ENCODE assay signal across 8 cellular contexts in genomic region chr13:99085139-99085845, GRCh38.
DNase-seq lines count a peak whose midpoint lies in the region; ATAC-seq lines count a peak whose summit lies in the region.

No MANE protein-coding gene starts in this region.

- peaks cover 21% of the 10 kb centered on the region for H3K36me3 Mint-ChIP-seq in activated naive CD4-positive, alpha-beta T cell treated with anti-CD3 and anti-CD28 coated beads, Interleukin-2, amount 10 ng/mL, durations not matched to agents 7 days and 5 days
- peaks cover 21% of the 10 kb centered on the region for H3K36me3 Mint-ChIP-seq in stimulated activated effector memory CD8-positive, alpha-beta T cell treated with anti-CD3 and anti-CD28 coated beads, Interleukin-12 subunit alpha, Interleukin-12 subunit beta, amount 100 ng/mL, for 72 hours

- no peaks in the 10 kb centered on the region for H3K9me3 Mint-ChIP-seq in activated naive CD4-positive, alpha-beta T cell treated with anti-CD3 and anti-CD28 coated beads, Interleukin-2, amount 10 ng/mL, durations not matched to agents 7 days and 5 days
- H3K9me3 Mint-ChIP-seq in stimulated activated effector memory CD8-positive, alpha-beta T cell treated with anti-CD3 and anti-CD28 coated beads, Interleukin-12 subunit alpha, Interleukin-12 subunit beta, amount 100 ng/mL, for 72 hours = no peaks in the 10 kb centered on the region

- DNase-seq in NAMALWA (ENCODE audit: low spot score) (peak; percentile 43), OCI-M1 (lab: John Stamatoyannopoulos, UW) (no peak)
- DNase-seq in activated naive CD4-positive, alpha-beta T cell treated with anti-CD3 and anti-CD28 coated beads, Interleukin-2, amount 10 ng/mL, durations not matched to agents 7 days and 5 days = peak; percentile 33
- peak in 1 of 2 donors; percentile 52 for DNase-seq in stimulated activated effector memory CD8-positive, alpha-beta T cell treated with anti-CD3 and anti-CD28 coated beads, Interleukin-12 subunit alpha, Interleukin-12 subunit beta, amount 100 ng/mL, for 72 hours (ENCODE audit: low spot score in 2 of 2)
- DNase-seq in effector CD8-positive, alpha-beta T cell (lab: John Stamatoyannopoulos, UW) = no peak

- H3K4me3 Mint-ChIP-seq in activated naive CD4-positive, alpha-beta T cell treated with anti-CD3 and anti-CD28 coated beads, Interleukin-2, amount 10 ng/mL, durations not matched to agents 7 days and 5 days = peak overlapping the region; percentile 96
- peak overlapping the region; percentile 79 for H3K4me3 Mint-ChIP-seq in stimulated activated effector memory CD8-positive, alpha-beta T cell treated with anti-CD3 and anti-CD28 coated beads, Interleukin-12 subunit alpha, Interleukin-12 subunit beta, amount 100 ng/mL, for 72 hours

- CTCF ChIA-PET in activated naive CD4-positive, alpha-beta T cell treated with anti-CD3 and anti-CD28 coated beads, Interleukin-2, amount 10 ng/mL, durations not matched to agents 7 days and 5 days (lab: Charles Lee) = interaction anchor here (0.7 kb wide), 1 partner anchor 21 kb away, joined by 3 read pairs; no protein-coding TSS in a partner anchor

- no peak for ATAC-seq in stimulated activated effector memory CD8-positive, alpha-beta T cell treated with anti-CD3 and anti-CD28 coated beads, Interleukin-12 subunit alpha, Interleukin-12 subunit beta, amount 100 ng/mL, for 72 hours
- ATAC-seq in HG03571 (IDR thresholded peaks at IDR 0.05; ENCODE audit: unreplicated experiment) (no peak), HG03097 (IDR thresholded peaks at IDR 0.05; ENCODE audit: low FRiP score, unreplicated experiment) (no peak)

- peaks cover 54% of the 10 kb centered on the region for H3K4me1 Mint-ChIP-seq in activated naive CD4-positive, alpha-beta T cell treated with anti-CD3 and anti-CD28 coated beads, Interleukin-2, amount 10 ng/mL, durations not matched to agents 7 days and 5 days
- H3K4me1 Mint-ChIP-seq in stimulated activated effector memory CD8-positive, alpha-beta T cell treated with anti-CD3 and anti-CD28 coated beads, Interleukin-12 subunit alpha, Interleukin-12 subunit beta, amount 100 ng/mL, for 72 hours = peaks cover 34% of the 10 kb centered on the region

- H3K27me3 Mint-ChIP-seq in activated naive CD4-positive, alpha-beta T cell treated with anti-CD3 and anti-CD28 coated beads, Interleukin-2, amount 10 ng/mL, durations not matched to agents 7 days and 5 days = no peaks in the 10 kb centered on the region

- peak overlapping the region; percentile 95 for H3K27ac Mint-ChIP-seq in activated naive CD4-positive, alpha-beta T cell treated with anti-CD3 and anti-CD28 coated beads, Interleukin-2, amount 10 ng/mL, durations not matched to agents 7 days and 5 days
- peak overlapping the region; percentile 86 for H3K27ac Mint-ChIP-seq in stimulated activated effector memory CD8-positive, alpha-beta T cell treated with anti-CD3 and anti-CD28 coated beads, Interleukin-12 subunit alpha, Interleukin-12 subunit beta, amount 100 ng/mL, for 72 hours

- peak overlapping the region; percentile 33 for H3K4me3 ChIP-seq in iPS-11a (ENCODE audit: low read depth, low read length)

Comparison
In these comparisons a context has a peak if more than half of its experiments do, and no peak if none do; other contexts are left out.
1. DNase-seq: peak in NAMALWA (single experiment) and activated naive CD4-positive, alpha-beta T cell treated with anti-CD3 and anti-CD28 coated beads, Interleukin-2, amount 10 ng/mL, durations not matched to agents 7 days and 5 days (single experiment); none in effector CD8-positive, alpha-beta T cell (single experiment) and OCI-M1 (single experiment).